8 cellular contexts compared by ENCODE assay signal in the genomic region with DNA sequence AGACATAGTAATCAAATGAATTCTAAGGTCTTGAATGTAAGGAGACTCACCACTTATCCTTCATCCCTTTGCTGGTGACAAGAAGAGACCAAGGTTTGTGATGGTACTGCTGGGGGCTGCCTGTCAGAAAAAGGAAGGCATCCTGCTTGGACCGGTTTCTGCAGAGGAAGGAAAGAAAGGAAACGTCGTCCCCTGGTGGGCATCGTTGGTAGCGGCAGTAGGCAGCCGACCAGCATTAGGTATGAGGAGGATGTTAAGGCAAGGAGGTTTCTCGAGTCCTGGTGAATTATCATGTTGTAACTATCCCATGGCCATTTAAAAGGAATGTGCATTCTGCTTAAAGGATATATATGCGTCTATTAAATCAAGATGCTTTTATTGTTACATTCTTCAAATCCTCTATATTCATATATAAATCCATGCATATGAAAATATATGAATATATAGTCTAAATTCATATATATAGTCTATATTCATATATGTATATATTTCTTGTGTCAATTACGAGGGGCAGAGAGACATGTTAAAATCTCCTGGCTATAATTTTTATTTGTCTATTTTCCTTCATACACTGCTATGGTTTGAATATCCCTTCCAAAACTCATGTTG.
A peak's percentile ranks its signal among the peaks of the same experiment; 100 is the strongest.
DNase-seq lines count a peak whose midpoint lies in the region; ATAC-seq and TF ChIP-seq lines count a peak whose summit lies in the region.

No MANE protein-coding gene starts in this region.

- H3K4me1 Mint-ChIP-seq in activated naive CD4-positive, alpha-beta T cell treated with anti-CD3 and anti-CD28 coated beads for 36 hours (ENCODE audit: low read depth) = no peaks in the 10 kb centered on the region

- H3K36me3 Mint-ChIP-seq in activated naive CD4-positive, alpha-beta T cell treated with anti-CD3 and anti-CD28 coated beads for 36 hours (ENCODE audit: low read depth) = no peaks in the 10 kb centered on the region

- TF ChIP-seq POLR2A in heart left ventricle (IDR thresholded peaks at IDR 0.05) = no peak

- H3K36me3 ChIP-seq in heart left ventricle = no peaks in the 10 kb centered on the region

- H3K27me3 ChIP-seq in AG04450 (ENCODE audit: control insufficient read depth, insufficient read depth, low read length) (peaks cover 5% of the 10 kb centered on the region), heart left ventricle (peaks cover 0 to 28% (median 0%) of the 10 kb centered on the region in 9 donors)

- intact Hi-C loops in activated naive CD4-positive, alpha-beta T cell treated with anti-CD3 and anti-CD28 coated beads for 36 hours (cut with micrococcal nuclease) = loop anchor here (1.0 to 2.0 kb wide), 3 partner anchors 93 to 344 kb away; no protein-coding TSS in a partner anchor
- intact Hi-C loops in heart left ventricle (cut with DNase I) = loop anchor here in 8 of 10 donors (1.0 to 10.0 kb wide), 6 partner anchors 303 to 346 kb away; a partner anchor contains a TSS

- no peak overlapping the region for H3K27ac Mint-ChIP-seq in activated naive CD4-positive, alpha-beta T cell treated with anti-CD3 and anti-CD28 coated beads for 36 hours

- ATAC-seq in GM18517 (IDR thresholded peaks at IDR 0.05; ENCODE audit: unreplicated experiment) (peak; percentile 69), heart left ventricle (peak in 3 of 4 donors; percentile 61 to 67 (median 62)), HG03354 (IDR thresholded peaks at IDR 0.05; ENCODE audit: poor library complexity, severe bottlenecking, unreplicated experiment) (no peak)

- H3K27me3 Mint-ChIP-seq in activated naive CD4-positive, alpha-beta T cell treated with anti-CD3 and anti-CD28 coated beads for 36 hours (ENCODE audit: low read depth) = no peaks in the 10 kb centered on the region

- POLR2A ChIA-PET in AG04450 (lab: Yijun Ruan, JAX) = no interaction called here

- peaks cover 2% of the 10 kb centered on the region for H3K9me3 Mint-ChIP-seq in activated naive CD4-positive, alpha-beta T cell treated with anti-CD3 and anti-CD28 coated beads for 36 hours

- H3K4me3 ChIP-seq in AG04450 (ENCODE audit: low read depth, low read length) = no peak overlapping the region
- no peak overlapping the region for H3K4me3 ChIP-seq in heart left ventricle

- H3K4me1 ChIP-seq in heart left ventricle = no peaks in the 10 kb centered on the region

- no peaks in the 10 kb centered on the region for H3K9me3 ChIP-seq in AG04450 (ENCODE audit: control insufficient read depth, insufficient read depth, low read length)
- peaks cover 0 to 9% (median 0%) of the 10 kb centered on the region in 12 donors for H3K9me3 ChIP-seq in heart left ventricle

- no peak overlapping the region for H3K27ac ChIP-seq in AG04450 (ENCODE audit: low read depth, low read length)
- no peak overlapping the region for H3K27ac ChIP-seq in heart left ventricle

- TF ChIP-seq CTCF in AG04450 (IDR thresholded peaks at IDR 0.05; ENCODE audit: low read depth, low read length) = peak; percentile 100
- TF ChIP-seq CTCF in heart left ventricle (IDR thresholded peaks at IDR 0.05) = peak; percentile 75 to 99 (median 88)

- H3K4me3 Mint-ChIP-seq in activated naive CD4-positive, alpha-beta T cell treated with anti-CD3 and anti-CD28 coated beads for 36 hours = no peak overlapping the region

- peak; percentile 11 for DNase-seq in AG04450 (ENCODE audit: low read depth, low spot score)
- peak; percentile 72 for DNase-seq in LoVo (ENCODE audit: low spot score)
- peak; percentile 68 for DNase-seq in SK-N-DZ (ENCODE audit: low spot score)
- DNase-seq in activated naive CD4-positive, alpha-beta T cell treated with anti-CD3 and anti-CD28 coated beads for 36 hours = peak; percentile 88
- peak in 3 of 5 donors; percentile 31 to 48 (median 47) for DNase-seq in heart left ventricle
- peak; percentile 84 for DNase-seq in retina

- CTCF ChIA-PET in AG04450 (lab: Charles Lee) = interaction anchor here (1.2 to 7.8 kb wide), 3 partner anchors 11 to 344 kb away, joined by 3 to 83 read pairs (median 6); a partner anchor contains a TSS
- CTCF ChIA-PET in activated naive CD4-positive, alpha-beta T cell treated with anti-CD3 and anti-CD28 coated beads for 36 hours (lab: Charles Lee) = interaction anchor here (0.5 to 10.5 kb wide), 19 partner anchors 11 to 552 kb away, joined by 3 to 121 read pairs (median 4); a partner anchor contains a TSS

- WGBS in heart left ventricle, 4 donors = 4 to 5% (median 5%) methylated on average over 9 of the region's 9 CpGs

Comparison
In these comparisons a context has a peak if more than half of its experiments do, and no peak if none do; other contexts are left out.
1. DNase-seq: peak in every context shown above with its lines; median percentile 88 in activated naive CD4-positive, alpha-beta T cell treated with anti-CD3 and anti-CD28 coated beads for 36 hours; 84 in retina; 72 in LoVo; 68 in SK-N-DZ; 47 in heart left ventricle; 11 in AG04450.